16 cellular contexts compared by ENCODE assay signal in the genomic region with DNA sequence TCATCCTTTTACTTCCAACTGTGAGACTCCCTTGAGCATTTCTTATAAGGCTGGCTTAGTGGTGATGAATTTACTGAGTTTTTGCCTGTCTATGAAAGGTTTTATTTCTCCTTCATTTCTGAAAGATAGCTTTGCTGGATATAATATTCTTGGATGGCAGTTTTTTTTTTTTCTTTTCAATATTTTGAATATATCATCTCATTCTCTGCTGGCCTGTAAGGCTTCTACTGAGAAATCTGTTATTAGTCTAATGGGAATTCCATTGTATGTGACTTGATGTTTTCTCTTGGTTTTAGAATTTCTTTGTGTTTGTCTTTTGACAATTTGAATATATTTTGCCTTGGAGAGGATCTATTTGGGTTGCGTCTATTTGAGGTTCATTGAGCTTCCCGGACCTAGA. TPM values are rescaled to one million over a fixed set of nuclear protein-coding genes. Genes with fewer than 3 reads are reported as not detected.
DNase-seq lines count a peak whose midpoint lies in the region; ATAC-seq, FAIRE-seq and TF ChIP-seq lines count a peak whose summit lies in the region.
"Had no signal": no experiment of that assay in that cellular context is flagged by ENCODE, and none has a peak within 500 bp of the region (broad histone marks: within the 10 kb centered on the region; RNA-seq: fewer than 3 reads in every experiment).

No MANE protein-coding gene starts in this region.

- no peak for TF ChIP-seq EP300 in K562 (IDR thresholded peaks at IDR 0.05; ENCODE audit: low read length)

- no peaks in the 10 kb centered on the region for H3K9me3 ChIP-seq in HEK293 (ENCODE audit: control insufficient read depth, insufficient read depth, low read depth, low read length)
- H3K9me3 ChIP-seq in K562 (replicated peaks; ENCODE audit: control insufficient read depth, insufficient read depth, low read depth, low read length) = peaks cover 12% of the 10 kb centered on the region

- H3K27ac ChIP-seq in HEK293 (ENCODE audit: extremely low read depth, low read depth, low read length) (no peak overlapping the region), K562 (ENCODE audit: extremely low read depth, low read depth, low read length) (no peak overlapping the region)
- H3K27ac ChIP-seq: GM23248 had no signal

- H3K9me3 Mint-ChIP-seq in activated B cell treated with CpG ODN at 0.5 μM for 24 hours = peaks cover 38% of the 10 kb centered on the region
- peaks cover 45% of the 10 kb centered on the region for H3K9me3 Mint-ChIP-seq in stimulated activated memory B cell treated with anti-CD40 and anti-IgM and Interleukin-4, amounts not matched to agents 10 μg/mL and 1 μg/mL and 100 μg/mL, for 72 hours

- H3K27me3 ChIP-seq in K562 (ENCODE audit: control insufficient read depth in 2 of 2, insufficient read depth in 2 of 2, low read length in 2 of 2) = no peaks in the 10 kb centered on the region
- H3K27me3 ChIP-seq: BE2C had no signal

- H3K9me1 ChIP-seq in K562 (ENCODE audit: control insufficient read depth, insufficient read depth, low read length) = no peaks in the 10 kb centered on the region

- no peak for TF ChIP-seq RAD21 in K562 (CRISPR knock-in tag; conservative IDR thresholded peaks at IDR 0.05 in 1 of 2, IDR thresholded peaks at IDR 0.05 in 1 of 2)

- H3K9ac ChIP-seq in K562 (ENCODE audit: insufficient read depth in 1 of 2, low read depth in 2 of 2, low read length in 2 of 2) = no peak overlapping the region
- H3K9ac ChIP-seq: GM23248 had no signal

- peaks cover 70% of the 10 kb centered on the region for H3K4me1 Mint-ChIP-seq in activated B cell treated with CpG ODN at 0.5 μM for 24 hours
- peaks cover 69% of the 10 kb centered on the region for H3K4me1 Mint-ChIP-seq in stimulated activated memory B cell treated with anti-CD40 and anti-IgM and Interleukin-4, amounts not matched to agents 10 μg/mL and 1 μg/mL and 100 μg/mL, for 72 hours

- H3K4me2 ChIP-seq in K562 (ENCODE audit: insufficient read depth, low read length) = no peak overlapping the region

- H3K27ac Mint-ChIP-seq in activated B cell treated with CpG ODN at 0.5 μM for 24 hours = peak overlapping the region; percentile 73
- peak overlapping the region; percentile 81 for H3K27ac Mint-ChIP-seq in stimulated activated memory B cell treated with anti-CD40 and anti-IgM and Interleukin-4, amounts not matched to agents 10 μg/mL and 1 μg/mL and 100 μg/mL, for 72 hours
- H3K27ac Mint-ChIP-seq: CD4-positive, CD25-positive, alpha-beta regulatory T cell; CD8-positive, alpha-beta memory T cell had no signal

- in situ Hi-C loops in K562 (cut with MboI) = no loop called here

- POLR2A ChIA-PET in HEK293 (lab: Yijun Ruan, JAX) (no interaction called here), activated B cell treated with CpG ODN at 0.5 μM for 24 hours (lab: Charles Lee) (interaction anchor here (0.6 kb wide), 2 partner anchors 24 to 388 kb away, joined by 4 to 6 read pairs; no protein-coding TSS in a partner anchor), K562 (lab: Yijun Ruan, JAX) (interaction anchor here (0.6 to 1.6 kb wide), 2 partner anchors 11 to 22 kb away, joined by 3 to 6 read pairs; a partner anchor contains a TSS)

- H3K79me2 ChIP-seq in K562 (ENCODE audit: control insufficient read depth, insufficient read depth, low read length) = peaks cover 91% of the 10 kb centered on the region

- no peak overlapping the region for H2AFZ ChIP-seq in K562 (ENCODE audit: low read depth, low read length)
- H2AFZ ChIP-seq: GM23248 had no signal

- peaks cover 77% of the 10 kb centered on the region for H3K36me3 Mint-ChIP-seq in activated B cell treated with CpG ODN at 0.5 μM for 24 hours (ENCODE audit: low read depth)
- H3K36me3 Mint-ChIP-seq in stimulated activated memory B cell treated with anti-CD40 and anti-IgM and Interleukin-4, amounts not matched to agents 10 μg/mL and 1 μg/mL and 100 μg/mL, for 72 hours = peaks cover 75% of the 10 kb centered on the region

- H3K36me3 ChIP-seq in HEK293 (ENCODE audit: control insufficient read depth in 2 of 2, insufficient read depth in 1 of 2, low read length in 2 of 2) (no peaks in the 10 kb centered on the region; a peak in 1 of 3 replicates), K562 (ENCODE audit: control insufficient read depth, insufficient read depth, low read length) (peaks cover 26% of the 10 kb centered on the region; the same call in 2 of the 3 replicates)
- H3K36me3 ChIP-seq: BE2C, HAP-1 had no signal

- BruUV-seq in K562 (replicated peaks; lab: Mats Ljungman, UMichigan) = no TSS peak

- H3K4me1 ChIP-seq in HEK293 (ENCODE audit: control insufficient read depth, insufficient read depth, low read length) (no peaks in the 10 kb centered on the region), K562 (replicated peaks in 1 of 2; ENCODE audit: control insufficient read depth in 2 of 2, insufficient read depth in 2 of 2, low read length in 2 of 2) (peaks cover 13 to 15% of the 10 kb centered on the region in 2 experiments; a peak in 4 of 5 replicates)
- H3K4me1 ChIP-seq: BE2C, Caco-2, HAP-1 had no signal

- H3K4me3 ChIP-seq in HEK293 (ENCODE audit: low read depth, low read length) (no peak overlapping the region), K562 (no peak overlapping the region)
- H3K4me3 ChIP-seq: GM23248, HAP-1 had no signal

- ATAC-seq in activated B cell treated with CpG ODN at 0.5 μM for 24 hours (ENCODE audit: low read depth) (no peak), K562 (no peak), Right ventricle myocardium superior (ENCODE audit: poor library complexity) (no peak)
- ATAC-seq in stimulated activated memory B cell treated with anti-CD40 and anti-IgM and Interleukin-4, amounts not matched to agents 10 μg/mL and 1 μg/mL and 100 μg/mL, for 72 hours = no peak

- intact Hi-C loops in activated B cell treated with CpG ODN at 0.5 μM for 24 hours (cut with micrococcal nuclease) (no loop called here), K562 (cut with micrococcal nuclease) (no loop called here), Right ventricle myocardium superior (cut with DNase I) (no loop called here)

- no peaks in the 10 kb centered on the region for H4K20me1 ChIP-seq in K562 (replicated peaks; ENCODE audit: control insufficient read depth, insufficient read depth, low read length)

- 88% methylated on average over 2 of the region's 2 CpGs for WGBS in K562 (ENCODE audit: insufficient coverage, low coverage, missing lambda C conversion rate)

- FAIRE-seq in K562 (lab: Jason Lieb, UNC) = no peak

- H3K4me3 Mint-ChIP-seq in activated B cell treated with CpG ODN at 0.5 μM for 24 hours = no peak overlapping the region
- no peak overlapping the region for H3K4me3 Mint-ChIP-seq in stimulated activated memory B cell treated with anti-CD40 and anti-IgM and Interleukin-4, amounts not matched to agents 10 μg/mL and 1 μg/mL and 100 μg/mL, for 72 hours
- H3K4me3 Mint-ChIP-seq: CD8-positive, alpha-beta memory T cell had no signal

- no peak for TF ChIP-seq CTCF in HEK293 (tag by site-specific recombination; IDR thresholded peaks at IDR 0.05)
- TF ChIP-seq CTCF in activated B cell treated with CpG ODN at 0.5 μM for 24 hours (IDR thresholded peaks at IDR 0.05) = no peak
- no peak for TF ChIP-seq CTCF in K562 (IDR thresholded peaks at IDR 0.05 in 2 of 3, conservative IDR thresholded peaks at IDR 0.05 in 1 of 3; ENCODE audit: insufficient read depth in 2 of 3, low read depth in 1 of 3, low read length in 3 of 3)

- H3K27me3 Mint-ChIP-seq in activated B cell treated with CpG ODN at 0.5 μM for 24 hours = no peaks in the 10 kb centered on the region
- H3K27me3 Mint-ChIP-seq in stimulated activated memory B cell treated with anti-CD40 and anti-IgM and Interleukin-4, amounts not matched to agents 10 μg/mL and 1 μg/mL and 100 μg/mL, for 72 hours = no peaks in the 10 kb centered on the region
- H3K27me3 Mint-ChIP-seq: CD4-positive, CD25-positive, alpha-beta regulatory T cell had no signal

- CTCF ChIA-PET in HEK293 (lab: Yijun Ruan, JAX) (no interaction called here), activated B cell treated with CpG ODN at 0.5 μM for 24 hours (lab: Charles Lee) (no interaction called here), K562 (lab: Yijun Ruan, JAX; ENCODE audit: low intra/inter-chr PET ratio) (no interaction called here)

- no peak for TF ChIP-seq POLR2A in K562 (conservative IDR thresholded peaks at IDR 0.05)

- no peak for DNase-seq in activated B cell treated with CpG ODN at 0.5 μM for 24 hours
- no peak for DNase-seq in K562 (ENCODE audit: extremely low read depth in 1 of 4, low spot score in 3 of 4)
- no peak for DNase-seq in DMS53 (lab: John Stamatoyannopoulos, UW)
- no peak for DNase-seq in iPS-NIHi7 (ENCODE audit: extremely low spot score)
- DNase-seq in NCI-H1417 (lab: John Stamatoyannopoulos, UW) = no peak
- DNase-seq in Right ventricle myocardium superior = no peak
- DNase-seq: BE2C; C1 segment of cervical spinal cord; Caco-2; CD4-positive, CD25-positive, alpha-beta regulatory T cell; CD8-positive, alpha-beta memory T cell; GDM1; GM23248 had no signal

RNA-seq across cellular contexts. Expression of a gene that starts 22.4 kb away (rescaled TPM):
- total RNA-seq in activated B cell treated with CpG ODN at 0.5 μM for 24 hours (31.4 and 38.9 TPM in 2 replicates), K562 (2014; rRNA removed) (18.3 and 21.8 TPM in 2 replicates), K562 (2014; rRNA removed; fragmentation: Illumina TruSeq; extraction: Trizol) (31.3 and 38.8 TPM in 2 replicates), K562 (2015; rRNA removed; fragmentation: Illumina TruSeq; extraction: Trizol) (24.1 and 25.4 TPM in 2 replicates), K562 (2021) (23.2 and 27.1 TPM in 2 replicates), Right ventricle myocardium superior (17.6 TPM)
- 69.6 and 163 TPM in 2 replicates for total RNA-seq in K562 (2011; cell fraction: chromatin; rRNA removed; ENCODE audit: low replicate concordance)
- total RNA-seq in K562 (2011; cell fraction: nucleolus; rRNA removed) = 33.0 and 51.2 TPM in 2 replicates
- 77.8 and 100 TPM in 2 replicates for total RNA-seq in K562 (2011; cell fraction: nucleoplasm; rRNA removed)
- polyA plus RNA-seq in K562 (2011; rRNA removed) (30.6 and 43.6 TPM in 2 replicates), K562 (2014; fragmentation: Illumina TruSeq; extraction: Trizol) (26.1 and 28.8 TPM in 2 replicates), K562 (2014; fragmentation: Nextera tagmentation; extraction: Ambion mirVana) (10 to 100 TPM; 17.9 to 18.2 TPM), K562 (2014; rRNA removed) (22.5 and 29.4 TPM in 2 replicates)
- 5.5 and 12.7 TPM in 2 replicates for polyA plus RNA-seq in K562 (2011; cell fraction: cytosol; rRNA removed)
- 24.1 and 28.1 TPM in 2 replicates for polyA plus RNA-seq in K562 (2011; cell fraction: nucleus; rRNA removed)
- 14.4 and 18.4 TPM in 2 replicates for polyA plus RNA-seq in K562 (2012)
- polyA minus RNA-seq in K562 (2011; rRNA and poly(A)+ RNA removed) = 44.6 and 45.0 TPM in 2 replicates
- polyA minus RNA-seq in K562 (2011; cell fraction: cytosol; rRNA and poly(A)+ RNA removed) = 7.9 and 17.2 TPM in 2 replicates
- polyA minus RNA-seq in K562 (2011; cell fraction: nucleus; rRNA and poly(A)+ RNA removed) = 29.2 and 40.9 TPM in 2 replicates

RNA-seq across cellular contexts. Expression of a gene that starts 22.7 kb away (rescaled TPM):
- total RNA-seq in activated B cell treated with CpG ODN at 0.5 μM for 24 hours (15.3 and 16.3 TPM in 2 replicates), K562 (2014; rRNA removed) (12.5 TPM in 2 replicates), K562 (2014; rRNA removed; fragmentation: Illumina TruSeq; extraction: Trizol) (38.4 and 48.7 TPM in 2 replicates), K562 (2015; rRNA removed; fragmentation: Illumina TruSeq; extraction: Trizol) (30.1 and 38.4 TPM in 2 replicates), K562 (2021) (23.6 and 24.3 TPM in 2 replicates), Right ventricle myocardium superior (6.6 TPM)
- 16.0 and 31.5 TPM in 2 replicates for total RNA-seq in K562 (2011; cell fraction: chromatin; rRNA removed; ENCODE audit: low replicate concordance)
- total RNA-seq in K562 (2011; cell fraction: nucleolus; rRNA removed) = 15.5 and 21.3 TPM in 2 replicates
- total RNA-seq in K562 (2011; cell fraction: nucleoplasm; rRNA removed) = 31.2 and 35.3 TPM in 2 replicates
- polyA plus RNA-seq in K562 (2011; rRNA removed) (45.5 and 66.0 TPM in 2 replicates), K562 (2014; fragmentation: Illumina TruSeq; extraction: Trizol) (28.3 and 31.1 TPM in 2 replicates), K562 (2014; fragmentation: Nextera tagmentation; extraction: Ambion mirVana) (100 to 1,000 TPM; 136 to 140 TPM), K562 (2014; rRNA removed) (36.9 and 42.7 TPM in 2 replicates)
- 15.7 and 31.1 TPM in 2 replicates for polyA plus RNA-seq in K562 (2011; cell fraction: cytosol; rRNA removed)
- 13.0 and 18.3 TPM in 2 replicates for polyA plus RNA-seq in K562 (2011; cell fraction: nucleus; rRNA removed)
- 41.1 and 47.8 TPM in 2 replicates for polyA plus RNA-seq in K562 (2012)
- 23.5 and 25.1 TPM in 2 replicates for polyA minus RNA-seq in K562 (2011; rRNA and poly(A)+ RNA removed)
- 9.4 and 9.8 TPM in 2 replicates for polyA minus RNA-seq in K562 (2011; cell fraction: cytosol; rRNA and poly(A)+ RNA removed)
- 4.8 and 8.3 TPM in 2 replicates for polyA minus RNA-seq in K562 (2011; cell fraction: nucleus; rRNA and poly(A)+ RNA removed)
